ENCODE assay signal across 8 cellular contexts in the genomic region with DNA sequence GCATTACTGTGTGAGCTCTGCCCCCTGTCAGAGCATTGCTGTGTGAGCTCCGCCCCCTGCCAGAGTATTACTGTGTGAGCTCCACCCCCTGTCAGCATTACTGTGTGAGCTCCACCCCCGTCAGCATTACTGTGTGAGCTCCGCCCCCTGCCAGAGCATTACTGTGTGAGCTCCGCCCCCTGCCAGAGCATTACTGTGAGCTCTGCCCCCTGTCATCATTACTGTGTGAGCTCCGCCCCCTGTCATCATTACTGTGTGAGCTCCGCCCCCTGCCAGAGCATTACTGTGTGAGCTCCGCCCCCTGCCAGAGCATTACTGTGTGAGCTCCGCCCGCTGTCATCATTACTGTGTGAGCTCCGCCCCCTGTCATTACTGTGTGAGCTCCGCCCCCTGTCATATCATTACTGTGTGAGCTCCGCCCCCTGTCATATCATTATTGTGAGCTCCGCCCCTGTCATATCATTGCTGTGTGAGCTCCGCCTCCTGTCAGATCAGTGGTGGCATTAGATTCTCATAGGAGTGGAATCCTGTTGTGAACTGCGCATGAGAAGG. TPM values are rescaled to one million over a fixed set of nuclear protein-coding genes. Genes with fewer than 3 reads are reported as not detected.
A peak's percentile ranks its signal among the peaks of the same experiment; 100 is the strongest.
DNase-seq lines count a peak whose midpoint lies in the region; ATAC-seq and TF ChIP-seq lines count a peak whose summit lies in the region.
"Not testable (repeated sequence)": the region's sequence is repeated elsewhere in the genome, so short reads cannot be mapped to it uniquely, and the experiment has no call there.

No MANE protein-coding gene starts in this region.

- DNase-seq in Caki2 (ENCODE audit: low read depth) (peak; percentile 85), LNCaP clone FGC (ENCODE audit: low read depth) (peak; percentile 13), T-helper 1 cell (peak in 3 of 5 donors; percentile 25 to 57 (median 33)), brain microvascular endothelial cell (peak; percentile 27), islet precursor cell (peak; percentile 52)
- DNase-seq in activated CD8-positive, alpha-beta memory T cell treated with anti-CD3 and anti-CD28 coated beads, Interleukin-2, amount 50 U/mL, for 48 hours, result peak; percentile 72
- DNase-seq in stimulated activated naive CD8-positive, alpha-beta T cell treated with anti-CD3 and anti-CD28 coated beads, Interleukin-15, amount 100 ng/mL, for 72 hours, result peak; percentile 60 to 65

- H3K27me3 Mint-ChIP-seq in stimulated activated naive CD8-positive, alpha-beta T cell treated with anti-CD3 and anti-CD28 coated beads, Interleukin-15, amount 100 ng/mL, for 72 hours, result not testable (repeated sequence)

- H3K27me3 ChIP-seq in brain microvascular endothelial cell (replicated peaks); skeletal muscle tissue (ENCODE audit: control insufficient read depth in 3 of 3, insufficient read depth in 3 of 3, low read length in 3 of 3): not testable (repeated sequence)

- H3K9me3 ChIP-seq in skeletal muscle tissue (ENCODE audit: control insufficient read depth in 3 of 3, low read length in 3 of 3), result not testable (repeated sequence)

- H3K36me3 ChIP-seq in brain microvascular endothelial cell (replicated peaks) (peaks cover 22% of the 10 kb centered on the region), skeletal muscle tissue (ENCODE audit: control insufficient read depth in 3 of 3, insufficient read depth in 3 of 3, low read length in 3 of 3) (peaks cover 16 to 38% (median 28%) of the 10 kb centered on the region in 3 donors)

- H3K27ac Mint-ChIP-seq in stimulated activated naive CD8-positive, alpha-beta T cell treated with anti-CD3 and anti-CD28 coated beads, Interleukin-15, amount 100 ng/mL, for 72 hours, result peak overlapping the region; percentile 12 to 14

- not testable (repeated sequence) for TF ChIP-seq CTCF in LNCaP clone FGC (IDR thresholded peaks at IDR 0.05; ENCODE audit: control insufficient read depth, extremely low read depth, insufficient read depth); brain microvascular endothelial cell (IDR thresholded peaks at IDR 0.05; ENCODE audit: low read depth, low read length, missing control alignments)

- in situ Hi-C loops in Caki2 (cut with HindIII; ENCODE audit: low pct_unique_long_range_greater_than_20kb, low sequenced_read_pairs); brain microvascular endothelial cell (cut with HindIII; ENCODE audit: low pct_ligation_motif_present, low sequenced_read_pairs): not testable (repeated sequence)

- H3K4me3 ChIP-seq in LNCaP clone FGC (ENCODE audit: low read depth, low read length); brain microvascular endothelial cell (ENCODE audit: low read depth, low read length); skeletal muscle tissue (ENCODE audit: low read length in 3 of 3): not testable (repeated sequence)

- H3K4me1 Mint-ChIP-seq in stimulated activated naive CD8-positive, alpha-beta T cell treated with anti-CD3 and anti-CD28 coated beads, Interleukin-15, amount 100 ng/mL, for 72 hours, result peaks cover 41% of the 10 kb centered on the region

- not testable (repeated sequence) for H3K4me3 Mint-ChIP-seq in stimulated activated naive CD8-positive, alpha-beta T cell treated with anti-CD3 and anti-CD28 coated beads, Interleukin-15, amount 100 ng/mL, for 72 hours

- not testable (repeated sequence) for H3K9me3 Mint-ChIP-seq in stimulated activated naive CD8-positive, alpha-beta T cell treated with anti-CD3 and anti-CD28 coated beads, Interleukin-15, amount 100 ng/mL, for 72 hours

- not testable (repeated sequence) for H3K9ac ChIP-seq in skeletal muscle tissue (ENCODE audit: low read depth in 1 of 3, low read length in 3 of 3)

- not testable (repeated sequence) for ATAC-seq in stimulated activated naive CD8-positive, alpha-beta T cell treated with anti-CD3 and anti-CD28 coated beads, Interleukin-15, amount 100 ng/mL, for 72 hours

- H3K4me1 ChIP-seq in skeletal muscle tissue (ENCODE audit: control insufficient read depth in 3 of 3, insufficient read depth in 3 of 3, low read length in 3 of 3), result peaks cover 1 to 14% (median 4%) of the 10 kb centered on the region in 3 donors

- H3K27ac ChIP-seq in brain microvascular endothelial cell, result not testable (repeated sequence)
- peak overlapping the region; percentile 62 for H3K27ac ChIP-seq in skeletal muscle tissue (ENCODE audit: low read depth, low read length)

RNA-seq across cellular contexts. Expression of a gene that starts 33.5 kb away (rescaled TPM):
- total RNA-seq in Caki2 (2014; rRNA removed; shearing (Covaris generic); ENCODE audit: low replicate concordance), result 0.17 and 29.7 TPM in 2 replicates
- total RNA-seq in skeletal muscle tissue, result 1.0 TPM

Comparison
In these comparisons a context has a peak if more than half of its experiments do, and no peak if none do; other contexts are left out.
1. DNase-seq: peak in every context shown above with its lines; median percentile 85 in Caki2; 72 in activated CD8-positive, alpha-beta memory T cell treated with anti-CD3 and anti-CD28 coated beads, Interleukin-2, amount 50 U/mL, for 48 hours; 62 in stimulated activated naive CD8-positive, alpha-beta T cell treated with anti-CD3 and anti-CD28 coated beads, Interleukin-15, amount 100 ng/mL, for 72 hours; 52 in islet precursor cell; 33 in T-helper 1 cell; 27 in brain microvascular endothelial cell; 13 in LNCaP clone FGC.